Comparison of ENCODE assay signal across 1 cellular context in genomic region chr3:157115069-157116006, GRCh38.
A peak's percentile ranks its signal among the peaks of the same experiment; 100 is the strongest.
TF ChIP-seq lines count a peak whose summit lies in the region.

No MANE protein-coding gene starts in this region.

TF ChIP-seq in K562, 482 proteins besides CTCF, POLR2A, EP300 and RAD21 (continued from another document):
- peak; percentile 37; the same call in 1 of the 2 replicates for TF ChIP-seq GABPA (tag; conservative IDR thresholded peaks at IDR 0.05; ENCODE audit: low read depth)
- peak; percentile 49; the same call in 1 of the 2 replicates for TF ChIP-seq ZBTB2 (IDR thresholded peaks at IDR 0.05)
- TF ChIP-seq CBFA2T3 (IDR thresholded peaks at IDR 0.05), result peak; percentile 32; the same call in 1 of the 2 replicates
- TF ChIP-seq SMARCA4 (IDR thresholded peaks at IDR 0.05), result peak; percentile 68; the same call in 1 of the 2 replicates
- TF ChIP-seq ZNF584 (CRISPR knock-in tag; IDR thresholded peaks at IDR 0.05; ENCODE audit: low read depth), result peak; percentile 82
- TF ChIP-seq TOE1 (IDR thresholded peaks at IDR 0.05; ENCODE audit: borderline replicate concordance), result 0 out of 2 replicates have a peak, but pooled peaks have one; percentile 19
- no peak for TF ChIP-seq TOE1 (CRISPR knock-in tag; IDR thresholded peaks at IDR 0.05; ENCODE audit: borderline replicate concordance, low read depth)
- TF ChIP-seq RBM25 (IDR thresholded peaks at IDR 0.05; ENCODE audit: low read depth, low read length, severe bottlenecking), result peak; percentile 57
- TF ChIP-seq NFE2 (IDR thresholded peaks at IDR 0.05; ENCODE audit: low read depth), result no peak; the same call in 1 of the 2 replicates
- TF ChIP-seq RCOR1 (IDR thresholded peaks at IDR 0.05; ENCODE audit: borderline replicate concordance in 1 of 2, low read depth in 2 of 2, low read length in 2 of 2), result peak in 1 of 2 experiments; percentile 36; a peak in 2 of 4 replicates
- TF ChIP-seq EHMT2 (IDR thresholded peaks at IDR 0.05), result peak; percentile 88
- 0 out of 2 replicates have a peak, but pooled peaks have one; percentile 1 for TF ChIP-seq ZNF311 (CRISPR knock-in tag; IDR thresholded peaks at IDR 0.05)
- peak; percentile 71 for TF ChIP-seq ADNP (tag; IDR thresholded peaks at IDR 0.05)
- TF ChIP-seq ZFX (CRISPR knock-in tag; IDR thresholded peaks at IDR 0.05), result no peak
- no peak for TF ChIP-seq PURB (CRISPR knock-in tag; IDR thresholded peaks at IDR 0.05; ENCODE audit: low read depth)
- peak; percentile 39; the same call in 1 of the 2 replicates for TF ChIP-seq ESRRA (IDR thresholded peaks at IDR 0.05; ENCODE audit: borderline replicate concordance, low read depth)
- no peak for TF ChIP-seq PBX2 (CRISPR knock-in tag; IDR thresholded peaks at IDR 0.05; ENCODE audit: low read depth)
- peak; percentile 67; the same call in 1 of the 2 replicates for TF ChIP-seq PBX2 (tag; conservative IDR thresholded peaks at IDR 0.05; ENCODE audit: low read depth)
- TF ChIP-seq TAF7 (tag; IDR thresholded peaks at IDR 0.05), result peak; percentile 62
- peak; percentile 37; the same call in 1 of the 2 replicates for TF ChIP-seq NCOA1 (IDR thresholded peaks at IDR 0.05; ENCODE audit: low read depth)
- TF ChIP-seq TEAD1 (CRISPR knock-in tag; IDR thresholded peaks at IDR 0.05), result peak in 1 of 2 experiments; percentile 3; a peak in 1 of 4 replicates
- TF ChIP-seq RBBP5 (IDR thresholded peaks at IDR 0.05; ENCODE audit: borderline replicate concordance, insufficient read depth, low read length, poor library complexity, severe bottlenecking), result peak; percentile 24
- TF ChIP-seq ELF1 (tag; IDR thresholded peaks at IDR 0.05), result peak; percentile 62
- peak; percentile 79 for TF ChIP-seq PTRF (tag; IDR thresholded peaks at IDR 0.05)
- peak; percentile 69 for TF ChIP-seq NCOR1 (IDR thresholded peaks at IDR 0.05)
- 0 out of 2 replicates have a peak, but pooled peaks have one; percentile 66 for TF ChIP-seq OTX1 (CRISPR knock-in tag; IDR thresholded peaks at IDR 0.05)
- peak; percentile 31; the same call in 1 of the 2 replicates for TF ChIP-seq EP400 (IDR thresholded peaks at IDR 0.05)
- TF ChIP-seq CHD4 (IDR thresholded peaks at IDR 0.05; ENCODE audit: insufficient read depth, insufficient replicate concordance, low read depth, low read length, poor library complexity, severe bottlenecking), result peak; percentile 67
- no peak for TF ChIP-seq EWSR1 (IDR thresholded peaks at IDR 0.05; ENCODE audit: borderline replicate concordance, low read depth, partially characterized antibody)
- TF ChIP-seq PML (IDR thresholded peaks at IDR 0.05; ENCODE audit: low read length), result no peak
- TF ChIP-seq ZKSCAN8 (CRISPR knock-in tag; IDR thresholded peaks at IDR 0.05), result peak; percentile 28; the same call in 1 of the 2 replicates
- TF ChIP-seq RNF2 (IDR thresholded peaks at IDR 0.05), result peak; percentile 46; the same call in 1 of the 2 replicates
- 0 out of 2 replicates have a peak, but pooled peaks have one; percentile 47 for TF ChIP-seq CC2D1A (IDR thresholded peaks at IDR 0.05)
- peak; percentile 69 for TF ChIP-seq GATA2 (CRISPR knock-in tag; IDR thresholded peaks at IDR 0.05)
- TF ChIP-seq FOXK2 (conservative IDR thresholded peaks at IDR 0.05 in 1 of 2, IDR thresholded peaks at IDR 0.05 in 1 of 2; ENCODE audit: low read depth in 2 of 2), result peak in 1 of 2 experiments; percentile 33; a peak in 1 of 4 replicates
- no peak for TF ChIP-seq GTF2A2 (tag; IDR thresholded peaks at IDR 0.05)
- TF ChIP-seq KLF6 (CRISPR knock-in tag; IDR thresholded peaks at IDR 0.05; ENCODE audit: borderline replicate concordance), result peak; percentile 77
- TF ChIP-seq POLR2H (tag; IDR thresholded peaks at IDR 0.05; ENCODE audit: low read depth), result peak; percentile 71
- no peak for TF ChIP-seq HOXB6 (CRISPR knock-in tag; IDR thresholded peaks at IDR 0.05; ENCODE audit: borderline replicate concordance)
- peak; percentile 69 for TF ChIP-seq MYC (IDR thresholded peaks at IDR 0.05; ENCODE audit: low read depth, low read length)
- no peak for TF ChIP-seq MYC (CRISPR knock-in tag; IDR thresholded peaks at IDR 0.05; ENCODE audit: borderline replicate concordance, low read depth)
- peak; percentile 86 for TF ChIP-seq ZNF766 (CRISPR knock-in tag; conservative IDR thresholded peaks at IDR 0.05)
- TF ChIP-seq RNF219 (CRISPR knock-in tag; IDR thresholded peaks at IDR 0.05), result no peak
- TF ChIP-seq SMAD4 (CRISPR knock-in tag; conservative IDR thresholded peaks at IDR 0.05), result peak; percentile 93
- peak in 1 of 2 experiments; percentile 53; a peak in 2 of 4 replicates for TF ChIP-seq KDM1A (IDR thresholded peaks at IDR 0.05)
- peak; percentile 77; the same call in 1 of the 2 replicates for TF ChIP-seq SOX6 (IDR thresholded peaks at IDR 0.05)
- TF ChIP-seq C11orf30 (IDR thresholded peaks at IDR 0.05; ENCODE audit: low read depth), result peak; percentile 22; the same call in 1 of the 2 replicates
- TF ChIP-seq HDAC1 (IDR thresholded peaks at IDR 0.05), result peak in 1 of 2 experiments; percentile 36; a peak in 1 of 4 replicates
- TF ChIP-seq ZNF589 (CRISPR knock-in tag; IDR thresholded peaks at IDR 0.05; ENCODE audit: low read depth), result peak; percentile 50
